ENCODE assay signal across 7 cellular contexts in genomic region chr10:116272497-116273221, GRCh38. TPM values are rescaled to one million over a fixed set of nuclear protein-coding genes. Genes with fewer than 3 reads are reported as not detected.
DNase-seq lines count a peak whose midpoint lies in the region; ATAC-seq and TF ChIP-seq lines count a peak whose summit lies in the region.

A gene with protein sequence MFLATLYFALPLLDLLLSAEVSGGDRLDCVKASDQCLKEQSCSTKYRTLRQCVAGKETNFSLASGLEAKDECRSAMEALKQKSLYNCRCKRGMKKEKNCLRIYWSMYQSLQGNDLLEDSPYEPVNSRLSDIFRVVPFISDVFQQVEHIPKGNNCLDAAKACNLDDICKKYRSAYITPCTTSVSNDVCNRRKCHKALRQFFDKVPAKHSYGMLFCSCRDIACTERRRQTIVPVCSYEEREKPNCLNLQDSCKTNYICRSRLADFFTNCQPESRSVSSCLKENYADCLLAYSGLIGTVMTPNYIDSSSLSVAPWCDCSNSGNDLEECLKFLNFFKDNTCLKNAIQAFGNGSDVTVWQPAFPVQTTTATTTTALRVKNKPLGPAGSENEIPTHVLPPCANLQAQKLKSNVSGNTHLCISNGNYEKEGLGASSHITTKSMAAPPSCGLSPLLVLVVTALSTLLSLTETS (minus strand): TSS chr10:116273206. CDS start chr10:116272029, 1,177 bp downstream.

- no peaks in the 10 kb centered on the region for H3K9me3 ChIP-seq in fibroblast of lung (ENCODE audit: control insufficient read depth, insufficient read depth, low read depth, low read length)
- H3K9me3 ChIP-seq in neural progenitor cell (ENCODE audit: low read depth) = no peaks in the 10 kb centered on the region

- H3K4me1 Mint-ChIP-seq in neural progenitor cell = peaks cover 15% of the 10 kb centered on the region

- peaks cover 7% of the 10 kb centered on the region for H3F3A ChIP-seq in neural progenitor cell (ENCODE audit: low read depth)

- peak within 1 kb of the TSS; percentile 6 for H3K27ac Mint-ChIP-seq in neural progenitor cell

- no peaks in the 10 kb centered on the region for H3K9me3 Mint-ChIP-seq in neural progenitor cell

- H3K27me3 ChIP-seq in fibroblast of lung (ENCODE audit: control insufficient read depth, insufficient read depth, low read length) (no peaks in the 10 kb centered on the region), neural progenitor cell (peaks cover 96% of the 10 kb centered on the region)

- TF ChIP-seq CTCF in GM12875 (IDR thresholded peaks at IDR 0.05; ENCODE audit: borderline replicate concordance, insufficient read depth, low read depth, low read length) = 0 out of 2 replicates have a peak, but pooled peaks have one; percentile 1
- TF ChIP-seq CTCF in fibroblast of lung (conservative IDR thresholded peaks at IDR 0.05 in 1 of 2, IDR thresholded peaks at IDR 0.05 in 1 of 2; ENCODE audit: low read depth in 1 of 2, low read length in 2 of 2) = no peak
- TF ChIP-seq CTCF in neural progenitor cell (IDR thresholded peaks at IDR 0.05) = peak; percentile 40

- no peaks in the 10 kb centered on the region for H3K79me2 ChIP-seq in fibroblast of lung (ENCODE audit: control insufficient read depth, insufficient read depth, low read length)
- H3K79me2 ChIP-seq in neural progenitor cell (ENCODE audit: low read depth) = no peaks in the 10 kb centered on the region

- no peaks in the 10 kb centered on the region for H3K36me3 Mint-ChIP-seq in neural progenitor cell

- DNase-seq in NCI-H345 treated with DMSO at 0.1 percent for 48 hours (lab: John Stamatoyannopoulos, UW; ENCODE audit: unreplicated experiment) (peak; percentile 21), fibroblast of lung (ENCODE audit: low read depth in 2 of 2) (peak; percentile 18 to 36), neural progenitor cell (ENCODE audit: low spot score) (peak; percentile 69), NCI-H187 (lab: John Stamatoyannopoulos, UW) (no peak), NCI-H1694 treated with DMSO at 0.1 percent for 48 hours (lab: John Stamatoyannopoulos, UW) (no peak)

- H4K20me1 ChIP-seq in fibroblast of lung (ENCODE audit: control insufficient read depth, extremely low read depth, insufficient read depth, low read length) (no peaks in the 10 kb centered on the region), neural progenitor cell (ENCODE audit: low read depth) (no peaks in the 10 kb centered on the region)

- ATAC-seq in HG02973 (IDR thresholded peaks at IDR 0.05; ENCODE audit: unreplicated experiment) = no peak

- peaks cover 30% of the 10 kb centered on the region for H3K27me3 Mint-ChIP-seq in neural progenitor cell (ENCODE audit: insufficient read depth, low read depth)

- H3K4me2 ChIP-seq in fibroblast of lung (ENCODE audit: extremely low read depth, insufficient read depth, low read length) (peak within 1 kb of the TSS; percentile 100), neural progenitor cell (peak within 1 kb of the TSS; percentile 97)

- H3K4me3 ChIP-seq in GM12875 (ENCODE audit: low read depth, low read length) = no peak within 1 kb of the TSS
- peak within 1 kb of the TSS; percentile 54 to 71 (median 64) for H3K4me3 ChIP-seq in fibroblast of lung (replicated peaks in 1 of 4; ENCODE audit: control extremely low read depth in 1 of 4, insufficient read depth in 1 of 4, low read depth in 3 of 4, low read length in 4 of 4)
- peak within 1 kb of the TSS; percentile 69 for H3K4me3 ChIP-seq in neural progenitor cell

- H3K36me3 ChIP-seq in fibroblast of lung (ENCODE audit: control insufficient read depth, insufficient read depth, low read length) = no peaks in the 10 kb centered on the region
- H3K36me3 ChIP-seq in neural progenitor cell = no peaks in the 10 kb centered on the region

- H3K27ac ChIP-seq in fibroblast of lung (ENCODE audit: insufficient read depth, low read length) (no peak within 1 kb of the TSS), neural progenitor cell (no peak within 1 kb of the TSS)

- peak within 1 kb of the TSS; percentile 98 for H3K4me3 Mint-ChIP-seq in neural progenitor cell

- H2AFZ ChIP-seq in fibroblast of lung (ENCODE audit: low read length) (peak within 1 kb of the TSS; percentile 77), neural progenitor cell (replicated peaks) (peak within 1 kb of the TSS; percentile 86)

- no peaks in the 10 kb centered on the region for H3K4me1 ChIP-seq in fibroblast of lung (ENCODE audit: control insufficient read depth, extremely low read depth, insufficient read depth, low read length)
- H3K4me1 ChIP-seq in neural progenitor cell = peaks cover 17% of the 10 kb centered on the region

- H3K9ac ChIP-seq in fibroblast of lung (ENCODE audit: insufficient read depth, low read length) (peak within 1 kb of the TSS; percentile 17), neural progenitor cell (no peak within 1 kb of the TSS)

RNA-seq across cellular contexts. Expression of the gene that starts here (rescaled TPM):
- total RNA-seq in fibroblast of lung = 6.3 and 23.1 TPM in 2 replicates
- polyA plus RNA-seq in fibroblast of lung = 6.1 and 29.6 TPM in 2 replicates
- polyA plus RNA-seq in fibroblast of lung (2012) = 3.8 and 17.2 TPM in 2 replicates
- 7.7 and 39.3 TPM in 2 replicates for polyA minus RNA-seq in fibroblast of lung (ENCODE audit: low replicate concordance)
- total RNA-seq in neural progenitor cell (ENCODE audit: low replicate concordance) = 14.0 and 14.6 TPM in 2 replicates

Comparison
In these comparisons a context has a peak if more than half of its experiments do, and no peak if none do; other contexts are left out.
1. CTCF ChIP-seq: peak in GM12875 (single experiment) and neural progenitor cell (single experiment); none in fibroblast of lung (0 of 2).
2. DNase-seq: peak in NCI-H345 treated with DMSO at 0.1 percent for 48 hours (single experiment), fibroblast of lung (2 of 2) and neural progenitor cell (single experiment); none in NCI-H187 (0 of 2) and NCI-H1694 treated with DMSO at 0.1 percent for 48 hours (single experiment).